14 cellular contexts compared by ENCODE assay signal in the genomic region with DNA sequence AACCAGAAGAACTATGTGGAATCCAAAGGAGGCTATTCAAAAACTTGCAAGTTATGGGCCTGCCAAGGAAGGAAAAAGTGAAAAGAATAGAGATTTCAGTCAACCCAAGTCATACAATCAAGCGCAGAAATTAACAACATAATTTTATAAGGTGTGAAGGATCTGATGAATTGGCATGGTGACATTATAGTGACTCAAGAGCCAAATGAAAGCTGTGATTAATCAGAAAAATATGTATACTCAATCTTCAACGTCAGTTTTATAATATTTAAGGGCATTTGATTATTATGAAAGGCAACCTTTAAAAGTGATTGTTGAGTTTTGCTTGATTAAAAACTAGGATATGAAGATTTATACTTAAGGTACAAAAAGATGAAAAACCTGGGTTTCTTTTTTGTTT. TPM values are rescaled to one million over a fixed set of nuclear protein-coding genes. Genes with fewer than 3 reads are reported as not detected.
DNase-seq lines count a peak whose midpoint lies in the region; ATAC-seq and TF ChIP-seq lines count a peak whose summit lies in the region.
"Had no signal": no experiment of that assay in that cellular context is flagged by ENCODE, and none has a peak within 500 bp of the region (broad histone marks: within the 10 kb centered on the region; RNA-seq: fewer than 3 reads in every experiment).

No MANE protein-coding gene starts in this region.

- H3K9me3 Mint-ChIP-seq in activated T-helper 1 cell treated with anti-CD3 and anti-CD28 coated beads, Interleukin-12 subunit alpha, Interleukin-12 subunit beta, Interleukin-2, Interleukin-4 antibody, amounts not matched to agents 30 ng/mL and 10 ng/mL and 1 ng/mL, durations not matched to agents 14 hours and 24 hours and 36 hours, result no peaks in the 10 kb centered on the region
- H3K9me3 Mint-ChIP-seq in immature natural killer cell, result no peaks in the 10 kb centered on the region
- H3K9me3 Mint-ChIP-seq: stimulated activated naive CD8-positive, alpha-beta T cell treated with anti-CD3 and anti-CD28 coated beads, Interleukin-15, amount 100 ng/mL, for 72 hours had no signal

- peaks cover 4% of the 10 kb centered on the region for H3K27me3 Mint-ChIP-seq in activated T-helper 1 cell treated with anti-CD3 and anti-CD28 coated beads, Interleukin-12 subunit alpha, Interleukin-12 subunit beta, Interleukin-2, Interleukin-4 antibody, amounts not matched to agents 30 ng/mL and 10 ng/mL and 1 ng/mL, durations not matched to agents 14 hours and 24 hours and 36 hours (ENCODE audit: insufficient read depth)
- H3K27me3 Mint-ChIP-seq in immature natural killer cell (ENCODE audit: low read depth in 3 of 3), result peaks cover 0 to 6% (median 2%) of the 10 kb centered on the region in 3 donors
- H3K27me3 Mint-ChIP-seq: stimulated activated naive CD8-positive, alpha-beta T cell treated with anti-CD3 and anti-CD28 coated beads, Interleukin-15, amount 100 ng/mL, for 72 hours had no signal

- no peaks in the 10 kb centered on the region for H3K9me3 ChIP-seq in MM.1S (replicated peaks; ENCODE audit: insufficient read depth, low read length)
- H3K9me3 ChIP-seq: heart left ventricle had no signal

- peak; percentile 36 for DNase-seq in A172 (ENCODE audit: low spot score)
- DNase-seq in EL, result peak; percentile 28
- no peak for DNase-seq in activated T-helper 1 cell treated with anti-CD3 and anti-CD28 coated beads, Interleukin-12 subunit alpha, Interleukin-12 subunit beta, Interleukin-2, Interleukin-4 antibody, amounts not matched to agents 30 ng/mL and 10 ng/mL and 1 ng/mL, durations not matched to agents 14 hours and 24 hours and 36 hours (ENCODE audit: low spot score)
- no peak for DNase-seq in immature natural killer cell
- no peak for DNase-seq in T1000 (lab: John Stamatoyannopoulos, UW)
- DNase-seq in NCI-H526 (lab: John Stamatoyannopoulos, UW), result no peak
- DNase-seq in MM.1S, result no peak
- DNase-seq: heart left ventricle; Karpas-422; posterior cingulate gyrus; stimulated activated CD4-positive, alpha-beta T cell treated with anti-CD3 and anti-CD28 coated beads, Interleukin-1b, Interleukin-23, amount 100 ng/mL, for 48 hours; stimulated activated naive CD8-positive, alpha-beta T cell treated with anti-CD3 and anti-CD28 coated beads, Interleukin-15, amount 100 ng/mL, for 72 hours had no signal

- no peaks in the 10 kb centered on the region for H3K9me2 ChIP-seq in MM.1S (replicated peaks; ENCODE audit: insufficient read depth, low read length)

- no peaks in the 10 kb centered on the region for H3K79me2 ChIP-seq in MM.1S (ENCODE audit: low read length)

- no peak overlapping the region for H3K27ac ChIP-seq in MM.1S (ENCODE audit: low read length)
- H3K27ac ChIP-seq: C4-2B had no signal

- H3K4me3 ChIP-seq in MM.1S (ENCODE audit: low read length), result no peak overlapping the region
- H3K4me3 ChIP-seq: heart left ventricle had no signal

- no peak overlapping the region for H3K9ac ChIP-seq in MM.1S (ENCODE audit: low read length)

- peaks cover 38% of the 10 kb centered on the region for H3K4me1 Mint-ChIP-seq in activated T-helper 1 cell treated with anti-CD3 and anti-CD28 coated beads, Interleukin-12 subunit alpha, Interleukin-12 subunit beta, Interleukin-2, Interleukin-4 antibody, amounts not matched to agents 30 ng/mL and 10 ng/mL and 1 ng/mL, durations not matched to agents 14 hours and 24 hours and 36 hours (ENCODE audit: low read depth)
- H3K4me1 Mint-ChIP-seq in immature natural killer cell, result peaks cover 29 to 30% of the 10 kb centered on the region in 2 donors

- peak overlapping the region; percentile 88 for H3K27ac Mint-ChIP-seq in activated T-helper 1 cell treated with anti-CD3 and anti-CD28 coated beads, Interleukin-12 subunit alpha, Interleukin-12 subunit beta, Interleukin-2, Interleukin-4 antibody, amounts not matched to agents 30 ng/mL and 10 ng/mL and 1 ng/mL, durations not matched to agents 14 hours and 24 hours and 36 hours
- H3K27ac Mint-ChIP-seq in immature natural killer cell, result peak overlapping the region; percentile 83 to 94 (median 90)

- no peaks in the 10 kb centered on the region for H3F3A ChIP-seq in MM.1S (ENCODE audit: insufficient read depth, low read length)

- intact Hi-C loops in activated T-helper 1 cell treated with anti-CD3 and anti-CD28 coated beads, Interleukin-12 subunit alpha, Interleukin-12 subunit beta, Interleukin-2, Interleukin-4 antibody, amounts not matched to agents 30 ng/mL and 10 ng/mL and 1 ng/mL, durations not matched to agents 14 hours and 24 hours and 36 hours (cut with micrococcal nuclease), result no loop called here

- no peaks in the 10 kb centered on the region for H3K27me3 ChIP-seq in MM.1S (replicated peaks; ENCODE audit: insufficient read depth, low read length)
- H3K27me3 ChIP-seq: heart left ventricle had no signal

- ATAC-seq in GM19035 (IDR thresholded peaks at IDR 0.05; ENCODE audit: unreplicated experiment), result no peak
- ATAC-seq: heart left ventricle had no signal

- H3K36me3 ChIP-seq in MM.1S (replicated peaks; ENCODE audit: insufficient read depth, low read length), result no peaks in the 10 kb centered on the region
- H3K36me3 ChIP-seq: heart left ventricle had no signal

- 0 out of 2 replicates have a peak, but pooled peaks cover 9% of the 10 kb centered on the region for H3K4me1 ChIP-seq in MM.1S (ENCODE audit: low read length)

- TF ChIP-seq CTCF in MM.1S (IDR thresholded peaks at IDR 0.05; ENCODE audit: low read length), result no peak

- no peak overlapping the region for H3K4me3 Mint-ChIP-seq in activated T-helper 1 cell treated with anti-CD3 and anti-CD28 coated beads, Interleukin-12 subunit alpha, Interleukin-12 subunit beta, Interleukin-2, Interleukin-4 antibody, amounts not matched to agents 30 ng/mL and 10 ng/mL and 1 ng/mL, durations not matched to agents 14 hours and 24 hours and 36 hours
- no peak overlapping the region for H3K4me3 Mint-ChIP-seq in immature natural killer cell

- H3K36me3 Mint-ChIP-seq in activated T-helper 1 cell treated with anti-CD3 and anti-CD28 coated beads, Interleukin-12 subunit alpha, Interleukin-12 subunit beta, Interleukin-2, Interleukin-4 antibody, amounts not matched to agents 30 ng/mL and 10 ng/mL and 1 ng/mL, durations not matched to agents 14 hours and 24 hours and 36 hours (ENCODE audit: low read depth), result peaks cover 1% of the 10 kb centered on the region
- no peaks in the 10 kb centered on the region for H3K36me3 Mint-ChIP-seq in immature natural killer cell

- H3K4me2 ChIP-seq in MM.1S (ENCODE audit: low read depth, low read length), result no peak overlapping the region

- H4K20me1 ChIP-seq in MM.1S (ENCODE audit: insufficient read depth, low read length), result no peaks in the 10 kb centered on the region

- no peak overlapping the region for H2AFZ ChIP-seq in MM.1S (ENCODE audit: low read length)

RNA-seq across cellular contexts. Expression of a gene that starts 37.8 kb away (rescaled TPM):
- total RNA-seq in A172 (2014; rRNA removed; shearing (Covaris generic)), result 9.5 and 11.2 TPM in 2 replicates
- total RNA-seq in activated T-helper 1 cell treated with anti-CD3 and anti-CD28 coated beads, Interleukin-12 subunit alpha, Interleukin-12 subunit beta, Interleukin-2, Interleukin-4 antibody, amounts not matched to agents 30 ng/mL and 10 ng/mL and 1 ng/mL, durations not matched to agents 14 hours and 24 hours and 36 hours, result 24.7 and 27.5 TPM in 2 replicates
- polyA plus RNA-seq in immature natural killer cell, result 10 to 100 TPM; 29.9 to 38.1 (median 36.7) TPM

RNA-seq across cellular contexts. Expression of a gene that starts 46.5 kb away (rescaled TPM):
- total RNA-seq in A172 (2014; rRNA removed; shearing (Covaris generic)), result 760 and 801 TPM in 2 replicates
- total RNA-seq in activated T-helper 1 cell treated with anti-CD3 and anti-CD28 coated beads, Interleukin-12 subunit alpha, Interleukin-12 subunit beta, Interleukin-2, Interleukin-4 antibody, amounts not matched to agents 30 ng/mL and 10 ng/mL and 1 ng/mL, durations not matched to agents 14 hours and 24 hours and 36 hours, result 105 and 106 TPM in 2 replicates
- polyA plus RNA-seq in immature natural killer cell, result 100 to 1,000 TPM; 445 to 680 (median 567) TPM

Comparison
In these comparisons a context has a peak if more than half of its experiments do, and no peak if none do; other contexts are left out.
1. DNase-seq: peak in A172 (single experiment) and EL (single experiment); none in activated T-helper 1 cell treated with anti-CD3 and anti-CD28 coated beads, Interleukin-12 subunit alpha, Interleukin-12 subunit beta, Interleukin-2, Interleukin-4 antibody, amounts not matched to agents 30 ng/mL and 10 ng/mL and 1 ng/mL, durations not matched to agents 14 hours and 24 hours and 36 hours (single experiment), immature natural killer cell (0 of 3), T1000 (single experiment), NCI-H526 (0 of 2) and MM.1S (single experiment).